6 cellular contexts compared by ENCODE assay signal in the genomic region with DNA sequence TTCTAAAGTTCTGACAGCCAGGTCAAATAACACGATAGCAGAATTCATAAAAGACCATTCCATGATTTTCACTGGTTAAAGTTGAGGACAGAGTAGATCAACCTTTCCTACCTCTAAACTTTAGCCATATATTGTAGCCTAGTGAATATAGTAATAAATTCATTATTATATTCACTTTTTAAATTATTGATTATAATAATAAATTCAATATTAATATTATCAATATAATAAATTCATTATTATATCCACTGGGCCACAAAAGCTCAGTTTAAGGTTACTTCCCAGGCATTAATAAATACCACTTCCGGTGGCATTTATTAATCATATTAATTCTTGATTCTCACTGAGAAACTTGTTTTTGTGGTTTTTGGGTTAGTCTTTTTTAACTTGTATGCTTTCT.
"Had no signal": no experiment of that assay in that cellular context is flagged by ENCODE, and none has a peak within 500 bp of the region (broad histone marks: within the 10 kb centered on the region; RNA-seq: fewer than 3 reads in every experiment).

No MANE protein-coding gene starts in this region.

- H3K27ac Mint-ChIP-seq: IgD-negative memory B cell had no signal

- H3K36me3 Mint-ChIP-seq: IgD-negative memory B cell had no signal

- FAIRE-seq: HepG2, HTR-8/SVneo, K562 had no signal

- DNase-seq: IMR-90, KBM-7 had no signal

- H3K27me3 Mint-ChIP-seq: IgD-negative memory B cell had no signal

- H3K4me3 Mint-ChIP-seq: IgD-negative memory B cell had no signal

- H3K4me1 Mint-ChIP-seq: IgD-negative memory B cell had no signal

- ATAC-seq: HepG2, K562 had no signal
